In the genomic region with DNA sequence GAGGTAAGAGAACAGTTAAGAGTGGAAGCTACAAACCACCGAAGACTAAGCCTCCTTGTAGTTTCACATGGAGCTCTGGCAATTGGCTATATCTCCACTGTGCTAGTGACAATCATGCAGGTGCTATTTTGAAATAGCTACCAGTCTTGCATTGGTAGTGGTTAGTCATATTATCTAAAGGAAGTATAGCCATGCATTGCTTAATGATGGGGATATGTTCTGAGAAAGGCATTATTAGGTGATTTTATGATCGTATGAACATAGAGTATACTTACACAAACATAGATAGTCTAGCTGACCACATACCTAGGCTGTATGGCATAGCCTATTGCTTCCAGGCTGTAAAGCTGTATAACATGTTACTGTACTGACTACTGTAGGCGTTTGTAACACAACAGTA, we compare ENCODE assay signal across 1 cellular context.
TF ChIP-seq lines count a peak whose summit lies in the region.

No MANE protein-coding gene starts in this region.

TF ChIP-seq in GM23338, 12 proteins besides CTCF, POLR2A, EP300 and RAD21 (continued from another document):
- TF ChIP-seq, protein P1, sequence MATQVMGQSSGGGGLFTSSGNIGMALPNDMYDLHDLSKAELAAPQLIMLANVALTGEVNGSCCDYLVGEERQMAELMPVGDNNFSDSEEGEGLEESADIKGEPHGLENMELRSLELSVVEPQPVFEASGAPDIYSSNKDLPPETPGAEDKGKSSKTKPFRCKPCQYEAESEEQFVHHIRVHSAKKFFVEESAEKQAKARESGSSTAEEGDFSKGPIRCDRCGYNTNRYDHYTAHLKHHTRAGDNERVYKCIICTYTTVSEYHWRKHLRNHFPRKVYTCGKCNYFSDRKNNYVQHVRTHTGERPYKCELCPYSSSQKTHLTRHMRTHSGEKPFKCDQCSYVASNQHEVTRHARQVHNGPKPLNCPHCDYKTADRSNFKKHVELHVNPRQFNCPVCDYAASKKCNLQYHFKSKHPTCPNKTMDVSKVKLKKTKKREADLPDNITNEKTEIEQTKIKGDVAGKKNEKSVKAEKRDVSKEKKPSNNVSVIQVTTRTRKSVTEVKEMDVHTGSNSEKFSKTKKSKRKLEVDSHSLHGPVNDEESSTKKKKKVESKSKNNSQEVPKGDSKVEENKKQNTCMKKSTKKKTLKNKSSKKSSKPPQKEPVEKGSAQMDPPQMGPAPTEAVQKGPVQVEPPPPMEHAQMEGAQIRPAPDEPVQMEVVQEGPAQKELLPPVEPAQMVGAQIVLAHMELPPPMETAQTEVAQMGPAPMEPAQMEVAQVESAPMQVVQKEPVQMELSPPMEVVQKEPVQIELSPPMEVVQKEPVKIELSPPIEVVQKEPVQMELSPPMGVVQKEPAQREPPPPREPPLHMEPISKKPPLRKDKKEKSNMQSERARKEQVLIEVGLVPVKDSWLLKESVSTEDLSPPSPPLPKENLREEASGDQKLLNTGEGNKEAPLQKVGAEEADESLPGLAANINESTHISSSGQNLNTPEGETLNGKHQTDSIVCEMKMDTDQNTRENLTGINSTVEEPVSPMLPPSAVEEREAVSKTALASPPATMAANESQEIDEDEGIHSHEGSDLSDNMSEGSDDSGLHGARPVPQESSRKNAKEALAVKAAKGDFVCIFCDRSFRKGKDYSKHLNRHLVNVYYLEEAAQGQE (IDR thresholded peaks at IDR 0.05; ENCODE audit: unreplicated experiment) = no peak
- TF ChIP-seq STAT1 (IDR thresholded peaks at IDR 0.05; ENCODE audit: unreplicated experiment) (no peak), JUNB (IDR thresholded peaks at IDR 0.05; ENCODE audit: unreplicated experiment) (no peak), ZNF331 (CRISPR knock-in tag; IDR thresholded peaks at IDR 0.05; ENCODE audit: low read depth) (no peak), ZNF114 (CRISPR knock-in tag; IDR thresholded peaks at IDR 0.05) (no peak), EZH2 (IDR thresholded peaks at IDR 0.05; ENCODE audit: low read depth, unreplicated experiment) (no peak), POLR2AphosphoS5 (IDR thresholded peaks at IDR 0.05; ENCODE audit: low read depth) (no peak), EZH2phosphoT487 (IDR thresholded peaks at IDR 0.05; ENCODE audit: unreplicated experiment) (no peak), NANOG (IDR thresholded peaks at IDR 0.05; ENCODE audit: borderline replicate concordance) (no peak), CREB1 (CRISPR knock-in tag; IDR thresholded peaks at IDR 0.05; ENCODE audit: low read depth) (no peak)
- TF ChIP-seq, protein P2, sequence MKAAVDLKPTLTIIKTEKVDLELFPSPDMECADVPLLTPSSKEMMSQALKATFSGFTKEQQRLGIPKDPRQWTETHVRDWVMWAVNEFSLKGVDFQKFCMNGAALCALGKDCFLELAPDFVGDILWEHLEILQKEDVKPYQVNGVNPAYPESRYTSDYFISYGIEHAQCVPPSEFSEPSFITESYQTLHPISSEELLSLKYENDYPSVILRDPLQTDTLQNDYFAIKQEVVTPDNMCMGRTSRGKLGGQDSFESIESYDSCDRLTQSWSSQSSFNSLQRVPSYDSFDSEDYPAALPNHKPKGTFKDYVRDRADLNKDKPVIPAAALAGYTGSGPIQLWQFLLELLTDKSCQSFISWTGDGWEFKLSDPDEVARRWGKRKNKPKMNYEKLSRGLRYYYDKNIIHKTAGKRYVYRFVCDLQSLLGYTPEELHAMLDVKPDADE (IDR thresholded peaks at IDR 0.05) = no peak
TF ChIP-seq in GM23338: peak in this region for 0.
